ENCODE assay signal across 17 cellular contexts in genomic region chr10:131249957-131250347, GRCh38.
"Had no signal": no experiment of that assay in that cellular context is flagged by ENCODE, and none has a peak within 500 bp of the region (broad histone marks: within the 10 kb centered on the region; RNA-seq: fewer than 3 reads in every experiment).

No MANE protein-coding gene starts in this region.

- H3K36me3 ChIP-seq: breast epithelium, gastroesophageal sphincter, left ventricle myocardium inferior, sigmoid colon, thoracic aorta, uterus had no signal

- H3K9me3 ChIP-seq: breast epithelium, gastroesophageal sphincter, left ventricle myocardium inferior, sigmoid colon, thoracic aorta, uterus had no signal

- DNase-seq: activated CD4-positive, alpha-beta T cell treated with anti-CD3 and anti-CD28 coated beads, Interleukin-2, amount 10 ng/mL, durations not matched to agents 24 days and 14 days; activated CD4-positive, CD25-positive, alpha-beta regulatory T cell; activated CD8-positive, alpha-beta memory T cell treated with anti-CD3 and anti-CD28 coated beads, Interleukin-2, amount 50 U/mL, for 48 hours; activated CD8-positive, alpha-beta T cell treated with anti-CD3 and anti-CD28 coated beads, Interleukin-2, amount 10 ng/mL, durations not matched to agents 7 days and 5 days; activated naive CD4-positive, alpha-beta T cell treated with Interleukin-2 at 50 U/mL for 16 hours; effector memory CD8-positive, alpha-beta T cell; left ventricle myocardium inferior; mesenchymal stem cell; sigmoid colon; stimulated activated CD4-positive, alpha-beta T cell treated with anti-CD3 and anti-CD28 coated beads, Interleukin-1b, Interleukin-23, amount 100 ng/mL, for 48 hours; SW 1271; uterus had no signal

- ATAC-seq: activated CD8-positive, alpha-beta T cell treated with anti-CD3 and anti-CD28 coated beads, Interleukin-2, amount 10 ng/mL, durations not matched to agents 7 days and 5 days; effector memory CD8-positive, alpha-beta T cell; gastroesophageal sphincter; natural killer cell treated with Interleukin-12 subunit alpha and Interleukin-12 subunit beta and Interleukin-15 and Interleukin-18, amount 100 ng/mL, for 72 hours had no signal

- H3K4me1 ChIP-seq: breast epithelium, gastroesophageal sphincter, left ventricle myocardium inferior, sigmoid colon, uterus had no signal

- H3K9me3 Mint-ChIP-seq: activated CD4-positive, alpha-beta T cell treated with anti-CD3 and anti-CD28 coated beads, Interleukin-2, amount 10 ng/mL, durations not matched to agents 24 days and 14 days; dendritic cell treated with granulocyte-macrophage colony-stimulating factor and Interleukin-4, amounts not matched to agents 40 ng/mL and 50 ng/mL, for 4 days; natural killer cell treated with Interleukin-12 subunit alpha and Interleukin-12 subunit beta and Interleukin-15 and Interleukin-18, amount 100 ng/mL, for 72 hours had no signal

- H3K36me3 Mint-ChIP-seq: natural killer cell treated with Interleukin-12 subunit alpha and Interleukin-12 subunit beta and Interleukin-15 and Interleukin-18, amount 100 ng/mL, for 72 hours had no signal

- H3K27ac ChIP-seq: breast epithelium, gastroesophageal sphincter, left ventricle myocardium inferior, sigmoid colon, thoracic aorta, uterus had no signal

- H3K4me1 Mint-ChIP-seq: activated CD4-positive, alpha-beta T cell treated with anti-CD3 and anti-CD28 coated beads, Interleukin-2, amount 10 ng/mL, durations not matched to agents 24 days and 14 days had no signal

- H3K27ac Mint-ChIP-seq: activated CD4-positive, alpha-beta T cell treated with anti-CD3 and anti-CD28 coated beads, Interleukin-2, amount 10 ng/mL, durations not matched to agents 24 days and 14 days; activated CD8-positive, alpha-beta T cell treated with anti-CD3 and anti-CD28 coated beads, Interleukin-2, amount 10 ng/mL, durations not matched to agents 7 days and 5 days; dendritic cell treated with granulocyte-macrophage colony-stimulating factor and Interleukin-4, amounts not matched to agents 40 ng/mL and 50 ng/mL, for 4 days; effector memory CD8-positive, alpha-beta T cell; natural killer cell treated with Interleukin-12 subunit alpha and Interleukin-12 subunit beta and Interleukin-15 and Interleukin-18, amount 100 ng/mL, for 72 hours had no signal

- H3K27me3 Mint-ChIP-seq: activated CD4-positive, alpha-beta T cell treated with anti-CD3 and anti-CD28 coated beads, Interleukin-2, amount 10 ng/mL, durations not matched to agents 24 days and 14 days; effector memory CD8-positive, alpha-beta T cell; natural killer cell treated with Interleukin-12 subunit alpha and Interleukin-12 subunit beta and Interleukin-15 and Interleukin-18, amount 100 ng/mL, for 72 hours had no signal

- H3K4me3 ChIP-seq: breast epithelium, gastroesophageal sphincter, left ventricle myocardium inferior, sigmoid colon, thoracic aorta, uterus had no signal

- H3K4me3 Mint-ChIP-seq: activated CD4-positive, alpha-beta T cell treated with anti-CD3 and anti-CD28 coated beads, Interleukin-2, amount 10 ng/mL, durations not matched to agents 24 days and 14 days; activated CD8-positive, alpha-beta T cell treated with anti-CD3 and anti-CD28 coated beads, Interleukin-2, amount 10 ng/mL, durations not matched to agents 7 days and 5 days; dendritic cell treated with granulocyte-macrophage colony-stimulating factor and Interleukin-4, amounts not matched to agents 40 ng/mL and 50 ng/mL, for 4 days; effector memory CD8-positive, alpha-beta T cell; natural killer cell treated with Interleukin-12 subunit alpha and Interleukin-12 subunit beta and Interleukin-15 and Interleukin-18, amount 100 ng/mL, for 72 hours had no signal

- H3K27me3 ChIP-seq: uterus had no signal
